ENCODE assay signal across 1 cellular context in genomic region chr2:204950695-204951094, GRCh38.
TF ChIP-seq lines count a peak whose summit lies in the region.

No MANE protein-coding gene starts in this region.

TF ChIP-seq in IMR-90, 13 proteins besides CTCF, POLR2A, EP300 and RAD21 (continued from another document):
- TF ChIP-seq USF2 (IDR thresholded peaks at IDR 0.05; ENCODE audit: low read depth, low read length) (no peak), MAZ (IDR thresholded peaks at IDR 0.05; ENCODE audit: borderline replicate concordance, low read depth, low read length) (no peak), MXI1 (IDR thresholded peaks at IDR 0.05; ENCODE audit: borderline replicate concordance, low read depth, low read length) (no peak)
